In the genomic region with DNA sequence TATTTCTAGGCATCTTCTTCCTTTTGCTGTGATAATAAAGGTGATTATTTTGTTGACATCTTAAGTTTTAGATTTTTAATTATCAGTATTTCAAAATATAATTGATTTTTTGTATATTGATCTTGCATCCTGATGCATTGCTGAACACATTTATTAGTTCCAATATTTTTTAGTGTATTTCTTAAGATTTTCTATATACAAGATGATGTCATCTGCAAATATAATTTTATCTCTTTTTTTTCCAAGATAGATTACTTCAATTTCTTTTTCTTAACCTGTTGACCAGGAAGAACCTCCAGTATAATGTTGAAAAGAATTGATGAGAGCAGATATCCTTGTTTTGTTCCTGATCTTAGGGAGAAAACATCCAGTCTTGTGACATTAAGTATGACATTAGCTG, we compare ENCODE assay signal across 29 cellular contexts. TPM values are rescaled to one million over a fixed set of nuclear protein-coding genes. Genes with fewer than 3 reads are reported as not detected.
"Had no signal": no experiment of that assay in that cellular context is flagged by ENCODE, and none has a peak within 500 bp of the region (broad histone marks: within the 10 kb centered on the region; RNA-seq: fewer than 3 reads in every experiment).

No MANE protein-coding gene starts in this region.

- H3K36me3 ChIP-seq: brain microvascular endothelial cell, esophagus squamous epithelium, heart left ventricle had no signal

- H3K4me1 ChIP-seq: heart left ventricle had no signal

- H3K4me3 ChIP-seq: coronary artery, dorsolateral prefrontal cortex, esophagus squamous epithelium, heart left ventricle had no signal

- H3K27ac ChIP-seq: brain microvascular endothelial cell, coronary artery, dorsolateral prefrontal cortex, epithelial cell of prostate, esophagus squamous epithelium, heart left ventricle, VCaP had no signal

- H3K27me3 ChIP-seq: brain microvascular endothelial cell had no signal

- DNase-seq: activated CD4-positive, alpha-beta memory T cell treated with anti-CD3 and anti-CD28 coated beads, Interleukin-2, amount 10 ng/mL, durations not matched to agents 7 days and 5 days; activated CD4-positive, alpha-beta T cell treated with anti-CD3 and anti-CD28 coated beads for 1 hour; activated CD4-positive, alpha-beta T cell treated with anti-CD3 and anti-CD28 coated beads for 4 hours; activated CD4-positive, alpha-beta T cell treated with anti-CD3 and anti-CD28 coated beads, Interleukin-2, amount 10 ng/mL, durations not matched to agents 7 days and 5 days; activated CD4-positive, alpha-beta T cell treated with anti-CD3 and anti-CD28 coated beads, Interleukin-2, amount 50 U/mL, for 4 hours; activated CD8-positive, alpha-beta memory T cell treated with anti-CD3 and anti-CD28 coated beads, Interleukin-2, amount 50 U/mL, for 48 hours; activated gamma-delta T cell; activated naive CD4-positive, alpha-beta T cell; activated naive CD4-positive, alpha-beta T cell treated with anti-CD3 and anti-CD28 coated beads, Interleukin-2, amount 50 U/mL, for 16 hours; activated T-cell treated with anti-CD3 and anti-CD28 coated beads for 4 hours; activated T-cell treated with anti-CD3 and anti-CD28 coated beads, Interleukin-2, amount 50 U/mL, for 24 hours; activated T-cell treated with anti-CD3 and anti-CD28 coated beads, Interleukin-2, amount 50 U/mL, for 72 hours; amniotic stem cell; anterior cingulate cortex; brain microvascular endothelial cell; dorsolateral prefrontal cortex; effector memory CD4-positive, alpha-beta T cell; endodermal cell; esophagus squamous epithelium; foreskin melanocyte; heart left ventricle; T-helper 2 cell had no signal

- FAIRE-seq: astrocyte, bronchial epithelial cell had no signal

- ATAC-seq: activated T-cell treated with anti-CD3 and anti-CD28 coated beads, Interleukin-2, amount 50 U/mL, for 72 hours; heart left ventricle; WTC11 had no signal

RNA-seq across cellular contexts. Expression of gene LRRN2, which starts 54.8 kb away (rescaled TPM):
- total RNA-seq: activated CD4-positive, alpha-beta T cell treated with anti-CD3 and anti-CD28 coated beads, Interleukin-2, amount 10 ng/mL, durations not matched to agents 7 days and 5 days; activated T-cell treated with anti-CD3 and anti-CD28 coated beads, Interleukin-2, amount 50 U/mL, for 72 hours; bronchial epithelial cell; fibroblast of lung had no signal
- polyA plus RNA-seq: fibroblast of lung had no signal
